Comparison of ENCODE assay signal across 18 cellular contexts in genomic region chr2:70954886-70955285, GRCh38. TPM values are rescaled to one million over a fixed set of nuclear protein-coding genes. Genes with fewer than 3 reads are reported as not detected.
"Had no signal": no experiment of that assay in that cellular context is flagged by ENCODE, and none has a peak within 500 bp of the region (broad histone marks: within the 10 kb centered on the region; RNA-seq: fewer than 3 reads in every experiment).

No MANE protein-coding gene starts in this region.

- H3K9me3 ChIP-seq: SJCRH30, transverse colon had no signal

- DNase-seq: activated CD4-positive, CD25-positive, alpha-beta regulatory T cell treated with anti-CD3 and anti-CD28 coated beads, Interleukin-2, amount 50 U/mL, for 72 hours; activated gamma-delta T cell; activated naive CD8-positive, alpha-beta T cell treated with anti-CD3 and anti-CD28 coated beads, Interleukin-2, amount 10 ng/mL, durations not matched to agents 7 days and 5 days; activated T-cell treated with anti-CD3 and anti-CD28 coated beads, Interleukin-2, amount 50 U/mL, for 4 hours; anterior cingulate cortex; glutamatergic neuron; retina; SJCRH30; SW 1271; transverse colon had no signal

- ATAC-seq: activated T-cell treated with anti-CD3 and anti-CD28 coated beads, Interleukin-2, amount 50 U/mL, for 4 hours; esophagus mucosa had no signal

- H3K79me2 ChIP-seq: parathyroid adenoma had no signal

- H3K27ac ChIP-seq: parathyroid adenoma, SJCRH30, skin epidermis, transverse colon had no signal

- H3K4me1 ChIP-seq: parathyroid adenoma, SJCRH30, transverse colon had no signal

- H3K27ac Mint-ChIP-seq: activated naive CD8-positive, alpha-beta T cell treated with anti-CD3 and anti-CD28 coated beads, Interleukin-2, amount 10 ng/mL, durations not matched to agents 7 days and 5 days; memory B cell had no signal

- H3K36me3 ChIP-seq: SJCRH30, transverse colon had no signal

- H3K9me3 Mint-ChIP-seq: activated naive CD8-positive, alpha-beta T cell treated with anti-CD3 and anti-CD28 coated beads, Interleukin-2, amount 10 ng/mL, durations not matched to agents 7 days and 5 days; activated T-cell treated with anti-CD3 and anti-CD28 coated beads, Interleukin-2, amount 50 U/mL, for 4 hours; memory B cell; neural crest cell had no signal

- H3K4me3 Mint-ChIP-seq: activated naive CD8-positive, alpha-beta T cell treated with anti-CD3 and anti-CD28 coated beads, Interleukin-2, amount 10 ng/mL, durations not matched to agents 7 days and 5 days; activated T-cell treated with anti-CD3 and anti-CD28 coated beads, Interleukin-2, amount 50 U/mL, for 4 hours; memory B cell; neural crest cell had no signal

- H2AFZ ChIP-seq: parathyroid adenoma had no signal

- H3K36me3 Mint-ChIP-seq: memory B cell had no signal

- H3K4me1 Mint-ChIP-seq: neural crest cell had no signal

- H3K9ac ChIP-seq: parathyroid adenoma had no signal

- FAIRE-seq: endometrium had no signal

- H3K4me3 ChIP-seq: SJCRH30, skin epidermis, transverse colon had no signal

RNA-seq across cellular contexts. Expression of gene ATP6V1B1, which starts 19.2 kb away (rescaled TPM):
- total RNA-seq: activated naive CD8-positive, alpha-beta T cell treated with anti-CD3 and anti-CD28 coated beads, Interleukin-2, amount 10 ng/mL, durations not matched to agents 7 days and 5 days; activated T-cell treated with anti-CD3 and anti-CD28 coated beads, Interleukin-2, amount 50 U/mL, for 4 hours; fibroblast of villous mesenchyme; subcutaneous adipose tissue; transverse colon had no signal

RNA-seq across cellular contexts. Expression of gene ANKRD53, which starts 23.5 kb away (rescaled TPM):
- total RNA-seq: activated T-cell treated with anti-CD3 and anti-CD28 coated beads, Interleukin-2, amount 50 U/mL, for 4 hours had no signal

RNA-seq across cellular contexts. Expression of gene VAX2, which starts 54.5 kb away (rescaled TPM):
- total RNA-seq: activated naive CD8-positive, alpha-beta T cell treated with anti-CD3 and anti-CD28 coated beads, Interleukin-2, amount 10 ng/mL, durations not matched to agents 7 days and 5 days; transverse colon had no signal
